17 cellular contexts compared by ENCODE assay signal in genomic region chrX:1420371-1420770, GRCh38. TPM values are rescaled to one million over a fixed set of nuclear protein-coding genes. Genes with fewer than 3 reads are reported as not detected.
DNase-seq lines count a peak whose midpoint lies in the region; ATAC-seq, FAIRE-seq and TF ChIP-seq lines count a peak whose summit lies in the region.
"Had no signal": no experiment of that assay in that cellular context is flagged by ENCODE, and none has a peak within 500 bp of the region (broad histone marks: within the 10 kb centered on the region; RNA-seq: fewer than 3 reads in every experiment).

No MANE protein-coding gene starts in this region.

- FAIRE-seq in GM12891 (lab: Jason Lieb, UNC): no peak
- FAIRE-seq: A204.1, frontal cortex, keratinocyte, TTC549 had no signal

- DNase-seq in T-helper 2 cell treated with Interferon-gamma antibody and Interleukin-4, amounts not matched to agents 5 μg/mL and 100 μg/mL, for 36 hours (ENCODE audit: low spot score): no peak
- no peak for DNase-seq in T-helper 2 cell
- DNase-seq in GM23338 (ENCODE audit: low spot score): no peak
- no peak for DNase-seq in erythroblast (lab: John Stamatoyannopoulos, UW)
- DNase-seq in neuronal stem cell (ENCODE audit: low spot score): no peak
- no peak for DNase-seq in foreskin keratinocyte
- DNase-seq in SJCRH30: no peak
- no peak for DNase-seq in GM12891 (ENCODE audit: insufficient read length, low spot score)
- DNase-seq: effector CD8-positive, alpha-beta T cell; NCI-H524; upper lobe of left lung had no signal

- H2AFZ ChIP-seq in GM23338: no peak overlapping the region
- H2AFZ ChIP-seq in neuronal stem cell (ENCODE audit: low read length): no peak overlapping the region

- no peak overlapping the region for H2BK120ac ChIP-seq in neuronal stem cell (ENCODE audit: low read depth, low read length)

- no CpG with 5 or more reads among the region's 14 CpGs for WGBS in neuronal stem cell (ENCODE audit: extremely low coverage in 2 of 2, insufficient read length in 2 of 2, insufficient replicate concordance in 1 of 2), 2 donors

- peaks cover 60% of the 10 kb centered on the region for H3K36me3 Mint-ChIP-seq in T-helper 2 cell treated with Interferon-gamma antibody and Interleukin-4, amounts not matched to agents 5 μg/mL and 100 μg/mL, for 36 hours (ENCODE audit: low read depth)
- peaks cover 58% of the 10 kb centered on the region for H3K36me3 Mint-ChIP-seq in GM23338 (ENCODE audit: low read depth)

- no peak for TF ChIP-seq CTCF in GM23338 (conservative IDR thresholded peaks at IDR 0.05; ENCODE audit: low read depth in 2 of 2)
- TF ChIP-seq CTCF in foreskin keratinocyte (conservative IDR thresholded peaks at IDR 0.05): no peak

- H3K4me3 ChIP-seq in GM23338: no peak overlapping the region
- no peak overlapping the region for H3K4me3 ChIP-seq in neuronal stem cell (ENCODE audit: low read length in 2 of 2)
- no peak overlapping the region for H3K4me3 ChIP-seq in SJCRH30
- H3K4me3 ChIP-seq: smooth muscle cell, upper lobe of left lung had no signal

- no peak overlapping the region for H3K9ac ChIP-seq in neuronal stem cell (ENCODE audit: low read depth, low read length, poor library complexity)

- H3K36me3 ChIP-seq in GM23338 (ENCODE audit: insufficient read depth) (peaks cover 21% of the 10 kb centered on the region), neuronal stem cell (replicated peaks in 1 of 2; ENCODE audit: control insufficient read depth in 2 of 2, insufficient read depth in 2 of 2, low read length in 2 of 2) (peaks cover 68 to 92% of the 10 kb centered on the region in 2 donors), SJCRH30 (peaks cover 62% of the 10 kb centered on the region)

- H3K27me3 Mint-ChIP-seq in T-helper 2 cell treated with Interferon-gamma antibody and Interleukin-4, amounts not matched to agents 5 μg/mL and 100 μg/mL, for 36 hours (ENCODE audit: low read depth): no peaks in the 10 kb centered on the region
- peaks cover 25% of the 10 kb centered on the region for H3K27me3 Mint-ChIP-seq in GM23338 (ENCODE audit: insufficient read depth, low read depth, poor library complexity)

- H3K9me3 ChIP-seq in neuronal stem cell (replicated peaks in 1 of 2; ENCODE audit: control insufficient read depth in 2 of 2, insufficient read depth in 1 of 2, low read depth in 1 of 2, low read length in 2 of 2): peaks cover 31 to 53% of the 10 kb centered on the region in 2 donors
- H3K9me3 ChIP-seq in SJCRH30 (replicated peaks): peaks cover 12% of the 10 kb centered on the region

- no peak overlapping the region for H3K14ac ChIP-seq in neuronal stem cell (ENCODE audit: low read length)

- no peaks in the 10 kb centered on the region for H3K79me2 ChIP-seq in GM23338 (replicated peaks; ENCODE audit: insufficient read depth)

- H3K4me3 Mint-ChIP-seq in T-helper 2 cell treated with Interferon-gamma antibody and Interleukin-4, amounts not matched to agents 5 μg/mL and 100 μg/mL, for 36 hours: no peak overlapping the region
- no peak overlapping the region for H3K4me3 Mint-ChIP-seq in GM23338
- H3K4me3 Mint-ChIP-seq: nephron had no signal

- peaks cover 37% of the 10 kb centered on the region for H3K9me3 Mint-ChIP-seq in T-helper 2 cell treated with Interferon-gamma antibody and Interleukin-4, amounts not matched to agents 5 μg/mL and 100 μg/mL, for 36 hours
- peaks cover 55% of the 10 kb centered on the region for H3K9me3 Mint-ChIP-seq in GM23338

- ATAC-seq in GM23338 (peak; percentile 8; the same call in 1 of the 3 replicates), foreskin keratinocyte (no peak)

- no peak overlapping the region for H3K18ac ChIP-seq in neuronal stem cell (ENCODE audit: low read length)

- peak; percentile 41 for TF ChIP-seq POLR2A in erythroblast (IDR thresholded peaks at IDR 0.05; ENCODE audit: low read length)
- no peak for TF ChIP-seq POLR2A in GM12891 (IDR thresholded peaks at IDR 0.05; ENCODE audit: low read depth, low read length)

- H4K91ac ChIP-seq in neuronal stem cell (ENCODE audit: low read depth, low read length, poor library complexity): no peak overlapping the region

- H3K4me2 ChIP-seq in GM23338 (no peak overlapping the region), neuronal stem cell (ENCODE audit: insufficient read depth, low read length, poor library complexity, severe bottlenecking) (no peak overlapping the region)
- H3K4me2 ChIP-seq: smooth muscle cell had no signal

- peaks cover 33% of the 10 kb centered on the region; the same call in 1 of the 2 replicates for H3F3A ChIP-seq in GM23338 (replicated peaks; ENCODE audit: low read depth)

- H3K9me2 ChIP-seq in GM23338 (ENCODE audit: insufficient read depth): no peaks in the 10 kb centered on the region

- peaks cover 6% of the 10 kb centered on the region; the same call in 1 of the 2 replicates for H4K20me1 ChIP-seq in GM23338 (replicated peaks; ENCODE audit: insufficient read depth)

- H3K27ac ChIP-seq in GM23338 (ENCODE audit: low read depth) (no peak overlapping the region), neuronal stem cell (replicated peaks; ENCODE audit: low read length) (no peak overlapping the region), foreskin keratinocyte (no peak overlapping the region), SJCRH30 (no peak overlapping the region)
- H3K27ac ChIP-seq: upper lobe of left lung had no signal

- H3K4me1 Mint-ChIP-seq in T-helper 2 cell treated with Interferon-gamma antibody and Interleukin-4, amounts not matched to agents 5 μg/mL and 100 μg/mL, for 36 hours (ENCODE audit: low read depth): no peaks in the 10 kb centered on the region
- H3K4me1 Mint-ChIP-seq in GM23338: peaks cover 8% of the 10 kb centered on the region
- H3K4me1 Mint-ChIP-seq: nephron had no signal

- no peak overlapping the region for H2BK5ac ChIP-seq in neuronal stem cell (ENCODE audit: low read length)

- H3K79me1 ChIP-seq in neuronal stem cell (ENCODE audit: low read depth, low read length): peaks cover 3% of the 10 kb centered on the region

- H3K23ac ChIP-seq in neuronal stem cell (ENCODE audit: low read depth, low read length, poor library complexity): peak overlapping the region; percentile 45

- no peak overlapping the region for H4K8ac ChIP-seq in neuronal stem cell (ENCODE audit: low read depth, low read length)

- no peaks in the 10 kb centered on the region for H3K27me3 ChIP-seq in GM23338 (ENCODE audit: insufficient read depth)
- peaks cover 0 to 2% (median 0%) of the 10 kb centered on the region in 3 experiments for H3K27me3 ChIP-seq in neuronal stem cell (ENCODE audit: control insufficient read depth in 3 of 3, insufficient read depth in 3 of 3, low read depth in 1 of 3, low read length in 3 of 3)
- no peaks in the 10 kb centered on the region for H3K27me3 ChIP-seq in foreskin keratinocyte
- no peaks in the 10 kb centered on the region for H3K27me3 ChIP-seq in SJCRH30
- H3K27me3 ChIP-seq: upper lobe of left lung had no signal

- H2BK12ac ChIP-seq in neuronal stem cell (ENCODE audit: low read length): no peak overlapping the region

- H2AK5ac ChIP-seq in neuronal stem cell (ENCODE audit: low read depth, low read length): no peak overlapping the region

- H2BK15ac ChIP-seq in neuronal stem cell (ENCODE audit: low read length): no peak overlapping the region

- H3K4me1 ChIP-seq in GM23338 (ENCODE audit: insufficient read depth) (no peaks in the 10 kb centered on the region), neuronal stem cell (ENCODE audit: control insufficient read depth in 2 of 2, insufficient read depth in 1 of 2, low read depth in 1 of 2, low read length in 2 of 2) (no peaks in the 10 kb centered on the region), foreskin keratinocyte (no peaks in the 10 kb centered on the region), SJCRH30 (no peaks in the 10 kb centered on the region)
- H3K4me1 ChIP-seq: upper lobe of left lung had no signal

- H3K4ac ChIP-seq in neuronal stem cell (ENCODE audit: low read length): no peak overlapping the region

- H3K27ac Mint-ChIP-seq in T-helper 2 cell treated with Interferon-gamma antibody and Interleukin-4, amounts not matched to agents 5 μg/mL and 100 μg/mL, for 36 hours: peak overlapping the region; percentile 2
- no peak overlapping the region for H3K27ac Mint-ChIP-seq in GM23338
- H3K27ac Mint-ChIP-seq: nephron had no signal

TF ChIP-seq in GM23338, 12 proteins besides CTCF, POLR2A, EP300 and RAD21 (continues in another document):
- TF ChIP-seq STAT1 (IDR thresholded peaks at IDR 0.05; ENCODE audit: unreplicated experiment): no peak

TF ChIP-seq in GM12891, 5 proteins besides CTCF, POLR2A, EP300 and RAD21:
- TF ChIP-seq PAX5 (IDR thresholded peaks at IDR 0.05; ENCODE audit: insufficient read depth, low read length, severe bottlenecking): no peak

RNA-seq across cellular contexts. Expression of gene SLC25A6, which starts 28.5 kb away (rescaled TPM):
- 394 and 486 TPM in 2 replicates for total RNA-seq in GM23338 (2014; rRNA removed; shearing (Covaris generic))
- polyA plus RNA-seq in GM23338 (2016; fragmentation: Nextera tagmentation; extraction: Ambion mirVana) (358 TPM in 2 replicates), foreskin keratinocyte (345 and 383 TPM in 2 replicates)
- polyA plus RNA-seq in neuronal stem cell (2013, experiment 1 of 2): 415 TPM
- 410 TPM for polyA plus RNA-seq in neuronal stem cell (2013, experiment 2 of 2)
- total RNA-seq in foreskin keratinocyte: 197 and 198 TPM in 2 replicates
- 374 and 387 TPM in 2 replicates for total RNA-seq in SJCRH30 (2014; rRNA removed; shearing (Covaris generic))
- polyA plus RNA-seq in GM12891 (2012; ENCODE audit: low read depth, missing spikeins): 741 TPM

RNA-seq across cellular contexts. Expression of gene ASMTL, which starts 32.3 kb away (rescaled TPM):
- total RNA-seq in GM23338 (2014; rRNA removed; shearing (Covaris generic)): 50.3 and 53.7 TPM in 2 replicates
- polyA plus RNA-seq in GM23338 (2016; fragmentation: Nextera tagmentation; extraction: Ambion mirVana) (55.6 and 61.2 TPM in 2 replicates), foreskin keratinocyte (20.3 and 23.4 TPM in 2 replicates)
- 52.5 TPM for polyA plus RNA-seq in neuronal stem cell (2013, experiment 1 of 2)
- 51.6 TPM for polyA plus RNA-seq in neuronal stem cell (2013, experiment 2 of 2)
- 16.4 and 21.3 TPM in 2 replicates for total RNA-seq in foreskin keratinocyte
- 26.4 and 27.5 TPM in 2 replicates for total RNA-seq in SJCRH30 (2014; rRNA removed; shearing (Covaris generic))
- polyA plus RNA-seq in GM12891 (2012; ENCODE audit: low read depth, missing spikeins): 59.7 TPM
